In genomic region chr15:73996939-73997338, GRCh38 we compare ENCODE assay signal across 8 cellular contexts. TPM values are rescaled to one million over a fixed set of nuclear protein-coding genes. Genes with fewer than 3 reads are reported as not detected.
DNase-seq lines count a peak whose midpoint lies in the region; ATAC-seq, FAIRE-seq and TF ChIP-seq lines count a peak whose summit lies in the region.

No MANE protein-coding gene starts in this region.

- no peak for DNase-seq in activated T-cell treated with anti-CD3 and anti-CD28 coated beads, Interleukin-2, amount 50 U/mL, for 4 hours
- no peak for DNase-seq in activated T-cell treated with anti-CD3 and anti-CD28 coated beads for 4 hours
- DNase-seq in RCC 7860 (ENCODE audit: low spot score), result peak; percentile 68
- peak; percentile 30 for DNase-seq in endothelial cell (ENCODE audit: low spot score)
- DNase-seq in effector CD8-positive, alpha-beta T cell (lab: John Stamatoyannopoulos, UW), result no peak
- no peak for DNase-seq in G401 (ENCODE audit: low spot score)

- no peaks in the 10 kb centered on the region for H3K27me3 Mint-ChIP-seq in activated T-cell treated with anti-CD3 and anti-CD28 coated beads, Interleukin-2, amount 50 U/mL, for 4 hours (ENCODE audit: low read depth)
- peaks cover 9% of the 10 kb centered on the region for H3K27me3 Mint-ChIP-seq in endothelial cell (ENCODE audit: unreplicated experiment)

- no peaks in the 10 kb centered on the region for H3K36me3 ChIP-seq in parathyroid adenoma (ENCODE audit: control insufficient read depth, insufficient read depth, low read length)

- peaks cover 61% of the 10 kb centered on the region for H3K4me1 Mint-ChIP-seq in activated T-cell treated with anti-CD3 and anti-CD28 coated beads, Interleukin-2, amount 50 U/mL, for 4 hours (ENCODE audit: low read depth)
- H3K4me1 Mint-ChIP-seq in endothelial cell (ENCODE audit: unreplicated experiment), result peaks cover 53% of the 10 kb centered on the region

- no peak for ATAC-seq in activated T-cell treated with anti-CD3 and anti-CD28 coated beads, Interleukin-2, amount 50 U/mL, for 4 hours
- no peak for ATAC-seq in HG02798 (IDR thresholded peaks at IDR 0.05; ENCODE audit: poor library complexity, unreplicated experiment)

- peak overlapping the region; percentile 32 for H3K27ac ChIP-seq in parathyroid adenoma

- no peak for TF ChIP-seq CTCF in endothelial cell (IDR thresholded peaks at IDR 0.05; ENCODE audit: unreplicated experiment)
- TF ChIP-seq CTCF in parathyroid adenoma (IDR thresholded peaks at IDR 0.05), result no peak

- H3K27ac Mint-ChIP-seq in endothelial cell (ENCODE audit: unreplicated experiment), result peak overlapping the region; percentile 80

- no peak overlapping the region for H3K9ac ChIP-seq in parathyroid adenoma

- H3K79me2 ChIP-seq in parathyroid adenoma, result peaks cover 3% of the 10 kb centered on the region

- no peaks in the 10 kb centered on the region for H3K9me3 ChIP-seq in parathyroid adenoma (ENCODE audit: control insufficient read depth, low read length)

- H3K4me2 ChIP-seq in parathyroid adenoma (ENCODE audit: low read length), result peak overlapping the region; percentile 51

- H3K4me1 ChIP-seq in parathyroid adenoma, result peaks cover 4% of the 10 kb centered on the region

- peak overlapping the region; percentile 33 for H3K4me3 ChIP-seq in parathyroid adenoma (ENCODE audit: low read depth, low read length)

- H3K9me3 Mint-ChIP-seq in activated T-cell treated with anti-CD3 and anti-CD28 coated beads, Interleukin-2, amount 50 U/mL, for 4 hours, result no peaks in the 10 kb centered on the region
- H3K9me3 Mint-ChIP-seq in endothelial cell (ENCODE audit: unreplicated experiment), result no peaks in the 10 kb centered on the region

- peak; percentile 86 for FAIRE-seq in RCC 7860 (lab: Jason Lieb, UNC)

- H3K4me3 Mint-ChIP-seq in activated T-cell treated with anti-CD3 and anti-CD28 coated beads, Interleukin-2, amount 50 U/mL, for 4 hours, result peak overlapping the region; percentile 92
- peak overlapping the region; percentile 97 for H3K4me3 Mint-ChIP-seq in endothelial cell (ENCODE audit: unreplicated experiment)

- H3K27me3 ChIP-seq in parathyroid adenoma (ENCODE audit: control insufficient read depth, insufficient read depth, low read length), result no peaks in the 10 kb centered on the region

- no peak overlapping the region for H2AFZ ChIP-seq in parathyroid adenoma

- in situ Hi-C loops in G401 (cut with HindIII; ENCODE audit: low sequenced_read_pairs), result no loop called here

- H3K36me3 Mint-ChIP-seq in activated T-cell treated with anti-CD3 and anti-CD28 coated beads, Interleukin-2, amount 50 U/mL, for 4 hours (ENCODE audit: insufficient read depth), result peaks cover 13% of the 10 kb centered on the region
- peaks cover 16% of the 10 kb centered on the region for H3K36me3 Mint-ChIP-seq in endothelial cell (ENCODE audit: low read depth, unreplicated experiment)

RNA-seq across cellular contexts. Expression of gene PML, which starts 2.4 kb away (rescaled TPM):
- total RNA-seq in activated T-cell treated with anti-CD3 and anti-CD28 coated beads, Interleukin-2, amount 50 U/mL, for 4 hours, result 10 to 100 TPM; 34.9 to 39.1 (median 34.9) TPM
- total RNA-seq in endothelial cell (ENCODE audit: unreplicated experiment), result 161 TPM
- 5.8 and 8.7 TPM in 2 replicates for total RNA-seq in G401 (2014; rRNA removed; shearing (Covaris generic))

RNA-seq across cellular contexts. Expression of gene STOML1, which starts 4.8 kb away (rescaled TPM):
- 10 to 100 TPM; 14.6 to 17.9 (median 16.4) TPM for total RNA-seq in activated T-cell treated with anti-CD3 and anti-CD28 coated beads, Interleukin-2, amount 50 U/mL, for 4 hours
- 14.3 TPM for total RNA-seq in endothelial cell (ENCODE audit: unreplicated experiment)
- total RNA-seq in G401 (2014; rRNA removed; shearing (Covaris generic)), result 6.0 and 13.0 TPM in 2 replicates

Comparison
In these comparisons a context has a peak if more than half of its experiments do, and no peak if none do; other contexts are left out.
1. DNase-seq: peak in RCC 7860 (single experiment) and endothelial cell (single experiment); none in activated T-cell treated with anti-CD3 and anti-CD28 coated beads, Interleukin-2, amount 50 U/mL, for 4 hours (single experiment), activated T-cell treated with anti-CD3 and anti-CD28 coated beads for 4 hours (single experiment), effector CD8-positive, alpha-beta T cell (single experiment) and G401 (single experiment).